ENCODE assay signal across 19 cellular contexts in the genomic region with DNA sequence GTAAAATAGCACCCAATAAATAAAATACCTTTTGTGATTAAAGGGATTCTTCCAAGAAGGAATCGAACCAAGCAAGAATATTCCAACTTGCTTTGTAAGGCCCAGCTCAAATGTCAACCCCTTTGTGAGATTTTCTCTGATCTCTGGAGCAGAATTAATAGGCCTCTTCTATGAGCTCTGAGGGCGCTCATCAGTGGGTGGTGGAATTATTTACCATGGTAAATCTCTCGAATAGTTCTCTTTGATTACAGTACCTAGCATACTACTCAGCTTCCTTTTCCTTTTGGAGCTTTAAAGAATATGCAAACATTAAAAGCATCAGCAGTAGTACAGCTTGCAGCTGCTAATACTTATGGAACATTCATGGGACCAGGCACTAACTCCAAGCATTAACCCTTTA. TPM values are rescaled to one million over a fixed set of nuclear protein-coding genes. Genes with fewer than 3 reads are reported as not detected.
DNase-seq lines count a peak whose midpoint lies in the region; ATAC-seq and TF ChIP-seq lines count a peak whose summit lies in the region.
"Had no signal": no experiment of that assay in that cellular context is flagged by ENCODE, and none has a peak within 500 bp of the region (broad histone marks: within the 10 kb centered on the region; RNA-seq: fewer than 3 reads in every experiment).

No MANE protein-coding gene starts in this region.

- H3K9me3 Mint-ChIP-seq in brain = peaks cover 0 to 4% (median 0%) of the 10 kb centered on the region in 5 experiments

- peak; percentile 48 for DNase-seq in NCI-H345 treated with DMSO at 0.1 percent for 48 hours (lab: John Stamatoyannopoulos, UW; ENCODE audit: unreplicated experiment)
- DNase-seq in NCI-H345 (lab: John Stamatoyannopoulos, UW) = no peak
- DNase-seq in NCI-H2227 (lab: John Stamatoyannopoulos, UW; ENCODE audit: unreplicated experiment) = peak; percentile 37
- DNase-seq in effector memory CD4-positive, alpha-beta T cell = no peak
- DNase-seq in ovary = no peak
- DNase-seq: Caco-2, DND-41, GDM1, NCI-H146, NCI-H748 treated with DMSO at 0.1 percent for 48 hours, Peyer's patch, Right ventricle myocardium superior, SK-N-SH had no signal

- peaks cover 59% of the 10 kb centered on the region for H3K4me1 Mint-ChIP-seq in brain

- WGBS in ovary, 3 donors = 29 to 40% (median 32%) methylated on average over 3 of the region's 3 CpGs

- no peaks in the 10 kb centered on the region for H3K4me1 ChIP-seq in effector memory CD4-positive, alpha-beta T cell (ENCODE audit: control insufficient read depth, insufficient read depth, low read length, poor library complexity, severe bottlenecking)
- no peaks in the 10 kb centered on the region for H3K4me1 ChIP-seq in ovary (ENCODE audit: insufficient read depth)
- H3K4me1 ChIP-seq: A549, Caco-2, Peyer's patch had no signal

- no peak for TF ChIP-seq POLR2A in ovary (IDR thresholded peaks at IDR 0.05)

- no peak overlapping the region for H3K4me3 ChIP-seq in effector memory CD4-positive, alpha-beta T cell (ENCODE audit: insufficient read depth, low read depth, low read length, poor library complexity, severe bottlenecking)
- H3K4me3 ChIP-seq in ovary = no peak overlapping the region
- H3K4me3 ChIP-seq: A549, K562, Peyer's patch had no signal

- H3K36me3 ChIP-seq in effector memory CD4-positive, alpha-beta T cell (ENCODE audit: control insufficient read depth, insufficient read depth, low read length) = no peaks in the 10 kb centered on the region
- H3K36me3 ChIP-seq in ovary = no peaks in the 10 kb centered on the region
- H3K36me3 ChIP-seq: Peyer's patch had no signal

- no peak overlapping the region for H3K27ac ChIP-seq in effector memory CD4-positive, alpha-beta T cell (ENCODE audit: insufficient read depth, low read length, poor library complexity, severe bottlenecking)
- H3K27ac ChIP-seq in ovary = no peak overlapping the region
- H3K27ac ChIP-seq: A549, Peyer's patch had no signal

- H3K4me3 Mint-ChIP-seq in brain = peak overlapping the region; percentile 25 to 57 (median 47)

- peak overlapping the region; percentile 77 to 93 (median 85) for H3K27ac Mint-ChIP-seq in brain

- intact Hi-C loops in ovary (cut with DNase I) = no loop called here

- no peaks in the 10 kb centered on the region for H3K27me3 ChIP-seq in effector memory CD4-positive, alpha-beta T cell (replicated peaks; ENCODE audit: control insufficient read depth, insufficient read depth, low read length, poor library complexity, severe bottlenecking)
- H3K27me3 ChIP-seq in ovary = no peaks in the 10 kb centered on the region
- H3K27me3 ChIP-seq: Peyer's patch had no signal

- TF ChIP-seq CTCF in brain (conservative IDR thresholded peaks at IDR 0.05) (no peak), ovary (IDR thresholded peaks at IDR 0.05) (no peak)

- no peaks in the 10 kb centered on the region for H3K9me3 ChIP-seq in effector memory CD4-positive, alpha-beta T cell (ENCODE audit: control insufficient read depth, low read length)
- H3K9me3 ChIP-seq in ovary = no peaks in the 10 kb centered on the region
- H3K9me3 ChIP-seq: A549, Caco-2, Peyer's patch, SK-N-SH had no signal

- TF ChIP-seq EP300 in ovary (IDR thresholded peaks at IDR 0.05) = no peak

- H3K27me3 Mint-ChIP-seq in brain = peaks cover 2% of the 10 kb centered on the region

- no peak for ATAC-seq in HG03460 (IDR thresholded peaks at IDR 0.05; ENCODE audit: unreplicated experiment)
- ATAC-seq in GM21717 (IDR thresholded peaks at IDR 0.05; ENCODE audit: unreplicated experiment) = no peak
- ATAC-seq: A549, HCT116, K562 had no signal

- peaks cover 27% of the 10 kb centered on the region for H3K36me3 Mint-ChIP-seq in brain

RNA-seq across cellular contexts. Expression of a gene that starts 21.9 kb away (rescaled TPM):
- polyA plus RNA-seq in brain (ENCODE audit: insufficient read depth, low read depth, low replicate concordance) = 67.0 TPM
- 1 to 10 TPM in 4 of 7 donors, under 1 TPM in 3; 0.38 to 6.2 (median 1.2) TPM for total RNA-seq in ovary
- polyA plus RNA-seq in ovary = under 1 TPM; 0.29 to 0.62 TPM
- total RNA-seq: Caco-2 had no signal

RNA-seq across cellular contexts. Expression of a gene that starts 44.4 kb away (rescaled TPM):
- polyA plus RNA-seq in brain (ENCODE audit: insufficient read depth, low read depth, low replicate concordance) (not detected), ovary (1 to 10 TPM in 1 of 2 donors, not detected in 1; 3.3 TPM)
- total RNA-seq in ovary = under 1 TPM in 1 of 7 donors, not detected in 6; 0.35 TPM
- total RNA-seq: Caco-2, K562, Peyer's patch, Right ventricle myocardium superior had no signal
- polyA plus RNA-seq: A549, K562, SK-N-SH had no signal

Comparison
In these comparisons a context has a peak if more than half of its experiments do, and no peak if none do; other contexts are left out.
1. DNase-seq: peak in NCI-H345 treated with DMSO at 0.1 percent for 48 hours (single experiment) and NCI-H2227 (single experiment); none in NCI-H345 (single experiment), effector memory CD4-positive, alpha-beta T cell (0 of 3) and ovary (0 of 5).
2. RNA of a gene that starts 21.9 kb away (polyA plus RNA-seq): 67.0 TPM in brain (single experiment); 0.29 to 0.62 TPM in ovary; every median in the first group is over 10 times any median in the second.